15 cellular contexts compared by ENCODE assay signal in the genomic region with DNA sequence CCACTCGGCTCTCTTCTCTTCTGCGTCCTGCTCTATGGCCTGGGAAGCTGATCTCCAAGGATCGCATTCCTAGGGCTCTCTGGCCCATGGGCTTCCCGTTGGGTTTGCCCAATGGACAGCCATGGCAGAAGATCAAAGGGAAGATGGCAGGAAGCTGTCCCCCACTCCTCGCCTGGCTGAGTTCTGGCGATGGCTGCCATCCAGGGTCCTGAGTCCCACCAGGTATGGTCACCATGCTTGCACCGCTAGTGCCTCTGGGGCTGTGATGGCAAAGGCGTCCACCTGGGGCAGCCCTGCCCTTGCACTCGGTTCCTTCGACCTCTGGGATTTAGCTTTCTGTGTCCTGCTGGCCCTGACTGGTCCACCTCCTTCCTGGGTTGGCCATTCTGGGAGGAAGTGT.
DNase-seq lines count a peak whose midpoint lies in the region; ATAC-seq and TF ChIP-seq lines count a peak whose summit lies in the region.
"Had no signal": no experiment of that assay in that cellular context is flagged by ENCODE, and none has a peak within 500 bp of the region (broad histone marks: within the 10 kb centered on the region; RNA-seq: fewer than 3 reads in every experiment).

No MANE protein-coding gene starts in this region.

- H3K4me3 ChIP-seq in neuronal stem cell (ENCODE audit: low read length in 2 of 2), result no peak overlapping the region
- H3K4me3 ChIP-seq: GM23338 had no signal

- no peak overlapping the region for H3K4me2 ChIP-seq in neuronal stem cell (ENCODE audit: insufficient read depth, low read length, poor library complexity, severe bottlenecking)
- H3K4me2 ChIP-seq: GM23338 had no signal

- H3K36me3 Mint-ChIP-seq in CD14-positive monocyte, result no peaks in the 10 kb centered on the region
- H3K36me3 Mint-ChIP-seq: CD4-positive, alpha-beta memory T cell had no signal

- H2AFZ ChIP-seq in neuronal stem cell (ENCODE audit: low read length), result no peak overlapping the region
- H2AFZ ChIP-seq: GM23338 had no signal

- no peak overlapping the region for H4K91ac ChIP-seq in neuronal stem cell (ENCODE audit: low read depth, low read length, poor library complexity)

- no peak overlapping the region for H3K9ac ChIP-seq in neuronal stem cell (ENCODE audit: low read depth, low read length, poor library complexity)

- DNase-seq in left ventricle myocardium superior (peak; percentile 8), cardiac septum (ENCODE audit: low spot score) (no peak), CD14-positive monocyte (ENCODE audit: low spot score) (peak; percentile 34), neuronal stem cell (ENCODE audit: low spot score) (no peak), germinal center (ENCODE audit: low spot score) (no peak), NCI-H1092 treated with DMSO at 0.1 percent for 48 hours (lab: John Stamatoyannopoulos, UW) (no peak)
- DNase-seq: CD4-positive, alpha-beta memory T cell; DMS153; DMS79; GDM1; HCEC 1CT had no signal

- H3K27me3 Mint-ChIP-seq in CD14-positive monocyte (ENCODE audit: low read depth in 3 of 3), result peaks cover 1 to 5% (median 5%) of the 10 kb centered on the region in 3 donors
- H3K27me3 Mint-ChIP-seq: CD4-positive, alpha-beta memory T cell had no signal

- no peak overlapping the region for H3K14ac ChIP-seq in neuronal stem cell (ENCODE audit: low read length)

- H3K9me3 Mint-ChIP-seq in CD14-positive monocyte, result peaks cover 5 to 14% (median 9%) of the 10 kb centered on the region in 7 donors
- H3K9me3 Mint-ChIP-seq: CD4-positive, alpha-beta memory T cell had no signal

- H2BK120ac ChIP-seq in neuronal stem cell (ENCODE audit: low read depth, low read length), result no peak overlapping the region

- no peaks in the 10 kb centered on the region for H3K4me1 ChIP-seq in neuronal stem cell (ENCODE audit: control insufficient read depth in 2 of 2, insufficient read depth in 1 of 2, low read depth in 1 of 2, low read length in 2 of 2)

- H2AK5ac ChIP-seq in neuronal stem cell (ENCODE audit: low read depth, low read length), result no peak overlapping the region

- H4K8ac ChIP-seq in neuronal stem cell (ENCODE audit: low read depth, low read length), result no peak overlapping the region

- no peak overlapping the region for H2BK12ac ChIP-seq in neuronal stem cell (ENCODE audit: low read length)

- H3K36me3 ChIP-seq in neuronal stem cell (replicated peaks in 1 of 2; ENCODE audit: control insufficient read depth in 2 of 2, insufficient read depth in 2 of 2, low read length in 2 of 2), result no peaks in the 10 kb centered on the region

- no peak overlapping the region for H3K27ac Mint-ChIP-seq in CD14-positive monocyte
- H3K27ac Mint-ChIP-seq: B cell; CD4-positive, alpha-beta memory T cell; GM23338 had no signal

- H3K79me1 ChIP-seq in neuronal stem cell (ENCODE audit: low read depth, low read length), result no peaks in the 10 kb centered on the region

- peak overlapping the region; percentile 5 for H3K23ac ChIP-seq in neuronal stem cell (ENCODE audit: low read depth, low read length, poor library complexity)

- no peak overlapping the region for H3K27ac ChIP-seq in neuronal stem cell (replicated peaks; ENCODE audit: low read length)
- H3K27ac ChIP-seq: C4-2B had no signal

- peaks cover 2% of the 10 kb centered on the region for H3K4me1 Mint-ChIP-seq in CD14-positive monocyte
- H3K4me1 Mint-ChIP-seq: CD4-positive, alpha-beta memory T cell; GM23338 had no signal

- H3K4me3 Mint-ChIP-seq in CD14-positive monocyte, result no peak overlapping the region
- H3K4me3 Mint-ChIP-seq: B cell; CD4-positive, alpha-beta memory T cell; GM23338 had no signal

- no peaks in the 10 kb centered on the region for H3K9me3 ChIP-seq in neuronal stem cell (replicated peaks in 1 of 2; ENCODE audit: control insufficient read depth in 2 of 2, insufficient read depth in 1 of 2, low read depth in 1 of 2, low read length in 2 of 2)

- H3K4ac ChIP-seq in neuronal stem cell (ENCODE audit: low read length), result no peak overlapping the region

- intact Hi-C loops in left ventricle myocardium superior (cut with micrococcal nuclease), result no loop called here
- intact Hi-C loops in cardiac septum (cut with DNase I), result no loop called here
- intact Hi-C loops in CD14-positive monocyte (cut with micrococcal nuclease), result no loop called here

- no peak overlapping the region for H2BK5ac ChIP-seq in neuronal stem cell (ENCODE audit: low read length)

- no peak for TF ChIP-seq CTCF in CD14-positive monocyte (IDR thresholded peaks at IDR 0.05)

- no peak overlapping the region for H2BK15ac ChIP-seq in neuronal stem cell (ENCODE audit: low read length)

- WGBS in neuronal stem cell (ENCODE audit: extremely low coverage in 2 of 2, insufficient read length in 2 of 2, insufficient replicate concordance in 1 of 2), 2 donors, result no CpG with 5 or more reads among the region's 10 CpGs

- H3K18ac ChIP-seq in neuronal stem cell (ENCODE audit: low read length), result no peak overlapping the region

- peaks cover 0 to 23% (median 0%) of the 10 kb centered on the region in 3 experiments for H3K27me3 ChIP-seq in neuronal stem cell (ENCODE audit: control insufficient read depth in 3 of 3, insufficient read depth in 3 of 3, low read depth in 1 of 3, low read length in 3 of 3)

- ATAC-seq in left ventricle myocardium superior, result no peak
- no peak for ATAC-seq in HG02759 (IDR thresholded peaks at IDR 0.05; ENCODE audit: unreplicated experiment)
- ATAC-seq: GM23338 had no signal

Comparison
In these comparisons a context has a peak if more than half of its experiments do, and no peak if none do; other contexts are left out.
1. DNase-seq: peak in left ventricle myocardium superior (single experiment) and CD14-positive monocyte (single experiment); none in cardiac septum (single experiment), neuronal stem cell (single experiment), germinal center (single experiment) and NCI-H1092 treated with DMSO at 0.1 percent for 48 hours (single experiment).